ENCODE assay signal across 20 cellular contexts in the genomic region with DNA sequence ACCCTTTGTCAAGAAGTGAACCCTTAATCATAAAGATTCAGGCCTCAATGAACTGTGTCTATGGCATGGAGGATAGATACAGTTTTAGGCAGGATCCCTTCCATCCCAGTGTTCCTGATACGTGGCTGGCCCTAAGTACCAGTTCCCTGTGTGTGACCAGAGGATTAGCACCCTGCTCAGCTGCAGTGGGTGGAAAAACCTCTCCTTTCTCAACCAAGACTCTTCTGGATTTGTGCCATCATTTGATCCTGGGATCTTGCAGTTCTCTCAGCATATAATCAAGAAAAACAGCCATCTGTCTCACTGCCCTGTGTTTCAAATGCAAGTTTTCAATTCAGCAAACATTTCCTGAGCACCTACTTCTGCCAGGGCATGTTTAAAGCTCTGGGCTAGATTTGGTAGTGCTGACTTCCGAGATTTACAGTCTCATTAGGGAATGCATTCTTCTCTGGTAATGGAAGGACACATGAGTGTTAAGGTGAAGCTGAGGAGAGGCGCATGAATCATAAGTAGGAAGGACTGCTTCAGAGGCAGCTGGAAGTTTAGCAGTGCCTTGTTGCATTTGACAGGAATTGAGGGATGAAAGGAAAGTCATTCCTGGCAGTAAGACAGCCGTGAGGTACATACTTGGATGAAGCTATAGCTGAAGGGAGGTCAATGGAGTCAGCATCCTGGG.
DNase-seq lines count a peak whose midpoint lies in the region; ATAC-seq, FAIRE-seq and TF ChIP-seq lines count a peak whose summit lies in the region.
"Had no signal": no experiment of that assay in that cellular context is flagged by ENCODE, and none has a peak within 500 bp of the region (broad histone marks: within the 10 kb centered on the region; RNA-seq: fewer than 3 reads in every experiment).

No MANE protein-coding gene starts in this region.

- no peak overlapping the region for H4K91ac ChIP-seq in H1 (replicated peaks; ENCODE audit: insufficient read length, low read length)

- H3K36me3 ChIP-seq in H1 (ENCODE audit: control insufficient read depth in 2 of 4, insufficient read depth in 4 of 4, low read length in 3 of 4), result no peaks in the 10 kb centered on the region
- no peaks in the 10 kb centered on the region for H3K36me3 ChIP-seq in tibial artery
- H3K36me3 ChIP-seq: BE2C, sigmoid colon had no signal

- TF ChIP-seq EP300 in H1 (IDR thresholded peaks at IDR 0.05; ENCODE audit: borderline replicate concordance in 1 of 2, low read depth in 2 of 2, low read length in 2 of 2), result no peak

- no peak overlapping the region for H4K5ac ChIP-seq in H1 (ENCODE audit: insufficient read length, low read depth, low read length)

- no peak for TF ChIP-seq RAD21 in H1 (IDR thresholded peaks at IDR 0.05 in 1 of 2, conservative IDR thresholded peaks at IDR 0.05 in 1 of 2; ENCODE audit: low read depth in 2 of 2, low read length in 2 of 2)

- no peak overlapping the region for H3K9ac ChIP-seq in H1 (replicated peaks in 1 of 4; ENCODE audit: extremely low read depth in 1 of 4, low read depth in 3 of 4, low read length in 3 of 4)

- TF ChIP-seq CTCF in H1 (IDR thresholded peaks at IDR 0.05; ENCODE audit: control extremely low read depth in 1 of 3, insufficient read depth in 1 of 3, low read depth in 1 of 3, low read length in 3 of 3) (no peak), tibial artery (IDR thresholded peaks at IDR 0.05) (no peak)

- H3K18ac ChIP-seq in H1 (ENCODE audit: extremely low read depth, low read length), result no peak overlapping the region

- H4K20me1 ChIP-seq in H1 (replicated peaks in 1 of 2; ENCODE audit: control insufficient read depth in 1 of 2, insufficient read depth in 2 of 2, low read length in 2 of 2), result no peaks in the 10 kb centered on the region

- intact Hi-C loops in tibial artery (cut with DNase I; ENCODE audit: low total_unique reads), result no loop called here

- DNase-seq in EL, result peak; percentile 79
- peak; percentile 9 for DNase-seq in NCI-H69 (lab: John Stamatoyannopoulos, UW)
- no peak for DNase-seq in H1 (ENCODE audit: low read depth in 1 of 2, low spot score in 2 of 2)
- DNase-seq in occipital lobe (lab: John Stamatoyannopoulos, UW), result peak; percentile 2
- no peak for DNase-seq in tibial artery
- DNase-seq in foreskin melanocyte, result no peak
- DNase-seq in NCI-H2196 (lab: John Stamatoyannopoulos, UW; ENCODE audit: unreplicated experiment), result no peak
- DNase-seq: activated CD8-positive, alpha-beta T cell treated with anti-CD3 and anti-CD28 coated beads, Interleukin-2, amount 10 ng/mL, durations not matched to agents 7 days and 5 days; BE2C; Karpas-422; NCI-H1417; SHP77 treated with DMSO at 0.1 percent for 48 hours; sigmoid colon; stimulated activated CD4-positive, alpha-beta T cell treated with anti-CD3 and anti-CD28 coated beads, Interleukin-2, amount 100 ng/mL, for 48 hours; substantia nigra; T-helper 17 cell had no signal

- no peak overlapping the region for H3K4me2 ChIP-seq in H1 (ENCODE audit: insufficient read depth in 1 of 2, low read depth in 2 of 2, low read length in 2 of 2)

- no peak overlapping the region for H3K23ac ChIP-seq in H1 (ENCODE audit: insufficient read length)

- H2BK20ac ChIP-seq in H1 (ENCODE audit: low read length), result no peak overlapping the region

- H3K4ac ChIP-seq in H1 (replicated peaks; ENCODE audit: insufficient read length, low read depth, low read length), result no peak overlapping the region

- H3K9me3 ChIP-seq in H1 (ENCODE audit: insufficient read depth in 2 of 2, low read depth in 1 of 2, low read length in 1 of 2), result no peaks in the 10 kb centered on the region
- H3K9me3 ChIP-seq in tibial artery, result no peaks in the 10 kb centered on the region
- H3K9me3 ChIP-seq: BE2C, sigmoid colon had no signal

- no peaks in the 10 kb centered on the region for H3K79me1 ChIP-seq in H1 (ENCODE audit: low read depth, low read length)

- no peak overlapping the region for H2BK120ac ChIP-seq in H1 (replicated peaks; ENCODE audit: low read depth, low read length)

- H2AFZ ChIP-seq in H1 (ENCODE audit: low read length), result 0 out of 2 replicates have a peak overlapping the region, but pooled peaks have one; percentile 32

- H2AK5ac ChIP-seq in H1 (ENCODE audit: low read depth, low read length), result no peak overlapping the region

- H4K8ac ChIP-seq in H1 (ENCODE audit: extremely low read depth, insufficient read depth, low read length), result no peak overlapping the region

- H2BK5ac ChIP-seq in H1 (ENCODE audit: low read depth, low read length), result no peak overlapping the region

- WGBS in H1 (ENCODE audit: extremely low coverage in 1 of 2, insufficient coverage in 1 of 2, insufficient read length in 1 of 2, insufficient replicate concordance in 2 of 2, low coverage in 1 of 2, low lambda C conversion rate in 2 of 2, missing lambda C conversion rate in 1 of 2), 2 experiments, result 89% methylated on average over 4 of the region's 4 CpGs; no CpG with 5 or more reads in 1 of the 2 experiments

- CTCF ChIA-PET in H1 (lab: Charles Lee; ENCODE audit: partially characterized antibody), result interaction anchor here (0.6 to 1.1 kb wide), 2 partner anchors 17 to 59 kb away, joined by 3 read pairs; no protein-coding TSS in a partner anchor

- no peaks in the 10 kb centered on the region for H3K79me2 ChIP-seq in H1 (ENCODE audit: control insufficient read depth in 1 of 2, insufficient read depth in 2 of 2, low read length in 2 of 2)

- no peak overlapping the region for H2BK12ac ChIP-seq in H1 (ENCODE audit: low read depth, low read length)

- H3K4me1 ChIP-seq in H1 (replicated peaks in 1 of 4; ENCODE audit: control insufficient read depth in 3 of 4, insufficient read depth in 4 of 4, low read length in 3 of 4), result no peaks in the 10 kb centered on the region
- no peaks in the 10 kb centered on the region for H3K4me1 ChIP-seq in tibial artery
- H3K4me1 ChIP-seq: BE2C, sigmoid colon had no signal

- no peak overlapping the region for H3K27ac ChIP-seq in H1 (ENCODE audit: low read depth, low read length)
- no peak overlapping the region for H3K27ac ChIP-seq in tibial artery
- H3K27ac ChIP-seq: sigmoid colon had no signal

- H3K4me3 ChIP-seq in H1 (ENCODE audit: extremely low read depth in 1 of 4, insufficient read depth in 2 of 4, low read depth in 3 of 4, low read length in 4 of 4) (no peak overlapping the region), tibial artery (no peak overlapping the region)
- H3K4me3 ChIP-seq: sigmoid colon had no signal

- no peaks in the 10 kb centered on the region for H3K23me2 ChIP-seq in H1 (ENCODE audit: low read depth, low read length)

- H3K27me3 ChIP-seq in H1 (replicated peaks in 1 of 4; ENCODE audit: control insufficient read depth in 3 of 4, extremely low read depth in 1 of 4, insufficient read depth in 3 of 4, low read length in 3 of 4) (no peaks in the 10 kb centered on the region), tibial artery (no peaks in the 10 kb centered on the region)
- H3K27me3 ChIP-seq: BE2C, sigmoid colon had no signal

- H2BK15ac ChIP-seq in H1 (ENCODE audit: low read length), result no peak overlapping the region

- POLR2A ChIA-PET in H1 (lab: Charles Lee; ENCODE audit: partially characterized antibody), result no interaction called here

- no peak overlapping the region for H3K56ac ChIP-seq in H1 (replicated peaks; ENCODE audit: insufficient read length, low read depth, low read length)

- no peak for ATAC-seq in GM19395 (IDR thresholded peaks at IDR 0.05; ENCODE audit: unreplicated experiment)
- ATAC-seq: activated CD8-positive, alpha-beta T cell treated with anti-CD3 and anti-CD28 coated beads, Interleukin-2, amount 10 ng/mL, durations not matched to agents 7 days and 5 days; T-helper 17 cell; WTC11 had no signal

- FAIRE-seq in H1 (lab: Jason Lieb, UNC), result no peak
- FAIRE-seq: endometrium, keratinocyte had no signal

- TF ChIP-seq POLR2A in H1 (IDR thresholded peaks at IDR 0.05; ENCODE audit: control extremely low read depth in 1 of 2, low read depth in 2 of 2, low read length in 2 of 2), result no peak

- no peak overlapping the region for H3K14ac ChIP-seq in H1 (ENCODE audit: insufficient read length)

TF ChIP-seq in H1, 55 proteins besides CTCF, POLR2A, EP300 and RAD21:
- TF ChIP-seq TCF12 (IDR thresholded peaks at IDR 0.05; ENCODE audit: low read depth, low read length) (no peak), ZNF274 (IDR thresholded peaks at IDR 0.05; ENCODE audit: borderline replicate concordance, extremely low read depth, low read length) (no peak), KDM4A (IDR thresholded peaks at IDR 0.05; ENCODE audit: low read depth, low read length, severe bottlenecking) (no peak), POU5F1 (IDR thresholded peaks at IDR 0.05; ENCODE audit: low read depth, low read length) (no peak)

Comparison
In these comparisons a context has a peak if more than half of its experiments do, and no peak if none do; other contexts are left out.
1. DNase-seq: peak in EL (single experiment), NCI-H69 (single experiment) and occipital lobe (single experiment); none in H1 (0 of 2), tibial artery (0 of 2), foreskin melanocyte (single experiment) and NCI-H2196 (single experiment).